In genomic region chr10:62457598-62457997, GRCh38 we compare ENCODE assay signal across 20 cellular contexts.
DNase-seq lines count a peak whose midpoint lies in the region; ATAC-seq lines count a peak whose summit lies in the region.
"Had no signal": no experiment of that assay in that cellular context is flagged by ENCODE, and none has a peak within 500 bp of the region (broad histone marks: within the 10 kb centered on the region; RNA-seq: fewer than 3 reads in every experiment).

No MANE protein-coding gene starts in this region.

- H3K4me3 Mint-ChIP-seq in naive B cell: peak overlapping the region in 4 of 8 donors; percentile 21 to 70 (median 62)
- H3K4me3 Mint-ChIP-seq: activated CD8-positive, alpha-beta memory T cell treated with anti-CD3 and anti-CD28 coated beads, Interleukin-2, amount 10 ng/mL, durations not matched to agents 7 days and 5 days; GM23338; nephron progenitor cell; T-helper 2 cell treated with Interferon-gamma antibody and Interleukin-4, amounts not matched to agents 5 μg/mL and 100 μg/mL, for 36 hours had no signal

- no peaks in the 10 kb centered on the region for H3K36me3 Mint-ChIP-seq in naive B cell
- H3K36me3 Mint-ChIP-seq: activated CD8-positive, alpha-beta memory T cell treated with anti-CD3 and anti-CD28 coated beads, Interleukin-2, amount 10 ng/mL, durations not matched to agents 7 days and 5 days; memory B cell had no signal

- ATAC-seq in GM18858 (IDR thresholded peaks at IDR 0.05; ENCODE audit: unreplicated experiment): peak; percentile 34
- peak; percentile 32 for ATAC-seq in GM21619 (IDR thresholded peaks at IDR 0.05; ENCODE audit: unreplicated experiment)
- ATAC-seq in HG03460 (IDR thresholded peaks at IDR 0.05; ENCODE audit: unreplicated experiment): peak; percentile 34
- ATAC-seq in naive B cell (ENCODE audit: low read depth in 2 of 2): no peak
- ATAC-seq in HG02623 (IDR thresholded peaks at IDR 0.05; ENCODE audit: unreplicated experiment): no peak
- ATAC-seq: GM23338 had no signal

- DNase-seq in naive B cell: no peak
- no peak for DNase-seq in stimulated activated CD4-positive, alpha-beta T cell treated with anti-CD3 and anti-CD28 coated beads, Interleukin-4, amount 100 ng/mL, for 1 hour
- DNase-seq in activated CD4-positive, alpha-beta T cell treated with anti-CD3 and anti-CD28 coated beads for 48 hours: no peak
- DNase-seq: activated CD4-positive, alpha-beta T cell treated with anti-CD3 and anti-CD28 coated beads for 1 hour; activated CD8-positive, alpha-beta memory T cell treated with anti-CD3 and anti-CD28 coated beads, Interleukin-2, amount 10 ng/mL, durations not matched to agents 7 days and 5 days; activated effector memory CD4-positive, alpha-beta T cell treated with Interleukin-2 at 50 U/mL for 16 hours; aorta; GF-D8; MG63; NCI-H1694 treated with DMSO at 0.1 percent for 48 hours; NCI-H446 treated with DMSO at 0.1 percent for 48 hours; nephron progenitor cell; OCI-M1 had no signal

- H3K27me3 Mint-ChIP-seq in naive B cell: no peaks in the 10 kb centered on the region
- H3K27me3 Mint-ChIP-seq: memory B cell had no signal

- peaks cover 23 to 33% (median 29%) of the 10 kb centered on the region in 3 donors for H3K4me1 Mint-ChIP-seq in naive B cell
- H3K4me1 Mint-ChIP-seq: GM23338 had no signal

- peaks cover 0 to 2% (median 2%) of the 10 kb centered on the region in 7 donors for H3K9me3 Mint-ChIP-seq in naive B cell
- H3K9me3 Mint-ChIP-seq: GM23338, memory B cell had no signal

- H3K27ac Mint-ChIP-seq in naive B cell: peak overlapping the region in 5 of 6 donors; percentile 43 to 94 (median 89)
- H3K27ac Mint-ChIP-seq: activated CD8-positive, alpha-beta memory T cell treated with anti-CD3 and anti-CD28 coated beads, Interleukin-2, amount 10 ng/mL, durations not matched to agents 7 days and 5 days; GM23338; nephron progenitor cell; T-helper 2 cell treated with Interferon-gamma antibody and Interleukin-4, amounts not matched to agents 5 μg/mL and 100 μg/mL, for 36 hours had no signal

Comparison
In these comparisons a context has a peak if more than half of its experiments do, and no peak if none do; other contexts are left out.
1. ATAC-seq: peak in GM18858 (single experiment), GM21619 (single experiment) and HG03460 (single experiment); none in naive B cell (0 of 2) and HG02623 (single experiment).